Comparison of ENCODE assay signal across 18 cellular contexts in genomic region chr19:28234637-28235036, GRCh38.
DNase-seq lines count a peak whose midpoint lies in the region; ATAC-seq and TF ChIP-seq lines count a peak whose summit lies in the region.
"Had no signal": no experiment of that assay in that cellular context is flagged by ENCODE, and none has a peak within 500 bp of the region (broad histone marks: within the 10 kb centered on the region; RNA-seq: fewer than 3 reads in every experiment).

No MANE protein-coding gene starts in this region.

- no peak overlapping the region for H3K4me3 ChIP-seq in fibroblast of pulmonary artery (replicated peaks; ENCODE audit: low read depth, low read length)
- H3K4me3 ChIP-seq: lower lobe of right lung had no signal

- ATAC-seq in GM21423 (IDR thresholded peaks at IDR 0.05; ENCODE audit: unreplicated experiment) = no peak
- ATAC-seq in GM21360 (IDR thresholded peaks at IDR 0.05; ENCODE audit: unreplicated experiment) = no peak
- no peak for ATAC-seq in GM19467 (IDR thresholded peaks at IDR 0.05; ENCODE audit: unreplicated experiment)
- ATAC-seq: activated T-cell treated with anti-CD3 and anti-CD28 coated beads, Interleukin-2, amount 50 U/mL, for 72 hours; esophagus mucosa; lower lobe of right lung; stimulated activated naive B cell treated with anti-CD40 and anti-IgM and Interleukin-4, amounts not matched to agents 10 μg/mL and 1 μg/mL and 100 μg/mL, for 72 hours; T-helper 17 cell had no signal

- peak; percentile 17 for DNase-seq in HT1080 (ENCODE audit: low read depth)
- DNase-seq in fibroblast of pulmonary artery (ENCODE audit: low read depth) = peak; percentile 18
- DNase-seq in non-pigmented ciliary epithelial cell (ENCODE audit: low read depth) = peak; percentile 4
- no peak for DNase-seq in activated naive CD4-positive, alpha-beta T cell (lab: John Stamatoyannopoulos, UW)
- DNase-seq: activated CD4-positive, CD25-positive, alpha-beta regulatory T cell; activated naive CD8-positive, alpha-beta T cell treated with anti-CD3 and anti-CD28 coated beads for 36 hours; activated T-cell treated with anti-CD3 and anti-CD28 coated beads, Interleukin-2, amount 50 U/mL, for 72 hours; COR-L47; HCEC 1CT; lower lobe of right lung; NCI-H1436; stimulated activated naive B cell treated with anti-CD40 and anti-IgM and Interleukin-4, amounts not matched to agents 10 μg/mL and 1 μg/mL and 100 μg/mL, for 72 hours; T-helper 17 cell had no signal

- TF ChIP-seq CTCF in C4-2B (conservative IDR thresholded peaks at IDR 0.05) (no peak), fibroblast of pulmonary artery (IDR thresholded peaks at IDR 0.05; ENCODE audit: low read length, missing control alignments) (no peak)

- H3K27ac ChIP-seq in C4-2B = peak overlapping the region; percentile 31; the same call in 1 of the 2 replicates
- H3K27ac ChIP-seq: lower lobe of right lung had no signal

Comparison
In these comparisons a context has a peak if more than half of its experiments do, and no peak if none do; other contexts are left out.
1. DNase-seq: peak in HT1080 (single experiment), fibroblast of pulmonary artery (single experiment) and non-pigmented ciliary epithelial cell (single experiment); none in activated naive CD4-positive, alpha-beta T cell (0 of 4).